9 cellular contexts compared by ENCODE assay signal in the genomic region with DNA sequence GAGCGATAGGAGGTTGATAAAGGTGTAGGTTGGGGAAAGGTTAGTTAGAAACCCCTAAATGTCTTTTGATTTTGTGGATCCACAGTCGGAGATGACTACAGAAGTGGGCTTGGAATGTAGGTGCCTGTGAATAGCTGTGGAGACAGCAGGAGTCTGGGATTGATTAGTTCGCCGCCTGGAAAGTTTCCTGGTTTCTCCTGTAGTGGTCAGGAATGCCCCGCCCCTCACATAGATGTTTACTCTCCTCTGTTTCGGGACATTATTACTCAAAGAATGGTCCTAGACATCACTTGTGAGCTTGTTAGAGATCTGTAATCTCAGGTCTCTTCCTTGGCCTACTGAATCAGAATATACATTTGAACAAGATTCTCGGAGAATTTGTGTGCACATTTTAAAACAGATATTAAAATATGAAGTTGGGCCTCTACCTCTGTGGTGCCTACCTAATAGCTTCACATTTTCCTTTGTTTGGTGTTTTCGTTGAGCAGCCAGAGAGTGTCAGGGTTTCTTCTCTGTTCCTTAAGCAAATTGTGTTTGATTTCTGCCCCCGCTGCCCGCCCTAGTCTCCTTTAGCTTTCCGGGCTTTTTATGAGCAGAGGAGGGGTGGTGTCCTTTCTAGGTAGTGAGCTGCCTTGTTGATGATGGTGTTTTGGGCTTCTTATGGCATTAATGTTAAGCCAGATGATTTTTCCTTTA.
DNase-seq lines count a peak whose midpoint lies in the region; ATAC-seq and TF ChIP-seq lines count a peak whose summit lies in the region.
"Had no signal": no experiment of that assay in that cellular context is flagged by ENCODE, and none has a peak within 500 bp of the region (broad histone marks: within the 10 kb centered on the region; RNA-seq: fewer than 3 reads in every experiment).

No MANE protein-coding gene starts in this region.

- TF ChIP-seq EP300 in stomach (IDR thresholded peaks at IDR 0.05), result no peak

- intact Hi-C loops in left colon (cut with DNase I, micrococcal nuclease), result no loop called here
- intact Hi-C loops in stomach (cut with DNase I; ENCODE audit: low total_unique reads), result no loop called here

- ATAC-seq in activated CD8-positive, alpha-beta memory T cell treated with anti-CD3 and anti-CD28 coated beads, Interleukin-2, amount 10 ng/mL, durations not matched to agents 7 days and 5 days, result no peak
- ATAC-seq in activated T-helper 17 cell treated with anti-CD3 and anti-CD28 coated beads, Interleukin-2, amount 50 U/mL, for 72 hours (replicated peaks), result peak; percentile 47
- peak; percentile 51 for ATAC-seq in left colon

- no peaks in the 10 kb centered on the region for H3K9me3 Mint-ChIP-seq in activated CD8-positive, alpha-beta memory T cell treated with anti-CD3 and anti-CD28 coated beads, Interleukin-2, amount 10 ng/mL, durations not matched to agents 7 days and 5 days (ENCODE audit: low read depth)
- H3K9me3 Mint-ChIP-seq in activated T-helper 17 cell treated with anti-CD3 and anti-CD28 coated beads, Interleukin-2, amount 50 U/mL, for 72 hours, result no peaks in the 10 kb centered on the region

- no peak for DNase-seq in activated CD8-positive, alpha-beta memory T cell treated with anti-CD3 and anti-CD28 coated beads, Interleukin-2, amount 10 ng/mL, durations not matched to agents 7 days and 5 days
- no peak for DNase-seq in activated CD8-positive, alpha-beta memory T cell treated with anti-CD3 and anti-CD28 coated beads for 24 hours
- DNase-seq in left colon (no peak), stomach (no peak), inferior parietal cortex (ENCODE audit: extremely low spot score) (no peak)
- no peak for DNase-seq in central memory CD4-positive, alpha-beta T cell
- DNase-seq in stimulated activated naive CD4-positive, alpha-beta T cell treated with Interleukin-2 at 50 U/mL for 16 hours (lab: John Stamatoyannopoulos, UW), result no peak
- DNase-seq: SJCRH30 had no signal

- H3K27me3 Mint-ChIP-seq in activated CD8-positive, alpha-beta memory T cell treated with anti-CD3 and anti-CD28 coated beads, Interleukin-2, amount 10 ng/mL, durations not matched to agents 7 days and 5 days, result no peaks in the 10 kb centered on the region
- no peaks in the 10 kb centered on the region for H3K27me3 Mint-ChIP-seq in activated T-helper 17 cell treated with anti-CD3 and anti-CD28 coated beads, Interleukin-2, amount 50 U/mL, for 72 hours

- no peaks in the 10 kb centered on the region for H3K27me3 ChIP-seq in stomach
- H3K27me3 ChIP-seq: SJCRH30 had no signal

- H3K4me3 ChIP-seq in stomach, result no peak overlapping the region
- H3K4me3 ChIP-seq: SJCRH30 had no signal

- CTCF ChIA-PET in activated CD8-positive, alpha-beta memory T cell treated with anti-CD3 and anti-CD28 coated beads, Interleukin-2, amount 10 ng/mL, durations not matched to agents 7 days and 5 days (lab: Charles Lee), result interaction anchor here (1.0 kb wide), 1 partner anchor 34 kb away, joined by 3 read pairs; no protein-coding TSS in a partner anchor

- no peak for TF ChIP-seq POLR2A in stomach (IDR thresholded peaks at IDR 0.05)

- H3K27ac ChIP-seq in stomach, result peak overlapping the region in 3 of 5 donors; percentile 36 to 69 (median 59)
- H3K27ac ChIP-seq: SJCRH30 had no signal

- no peak overlapping the region for H3K4me3 Mint-ChIP-seq in activated CD8-positive, alpha-beta memory T cell treated with anti-CD3 and anti-CD28 coated beads, Interleukin-2, amount 10 ng/mL, durations not matched to agents 7 days and 5 days
- peak overlapping the region; percentile 82 for H3K4me3 Mint-ChIP-seq in activated T-helper 17 cell treated with anti-CD3 and anti-CD28 coated beads, Interleukin-2, amount 50 U/mL, for 72 hours

- H3K9me3 ChIP-seq in stomach, result no peaks in the 10 kb centered on the region
- H3K9me3 ChIP-seq: SJCRH30 had no signal

- no peak for TF ChIP-seq CTCF in stomach (IDR thresholded peaks at IDR 0.05)

- H3K4me1 Mint-ChIP-seq in activated CD8-positive, alpha-beta memory T cell treated with anti-CD3 and anti-CD28 coated beads, Interleukin-2, amount 10 ng/mL, durations not matched to agents 7 days and 5 days, result peaks cover 40% of the 10 kb centered on the region
- peaks cover 53% of the 10 kb centered on the region for H3K4me1 Mint-ChIP-seq in activated T-helper 17 cell treated with anti-CD3 and anti-CD28 coated beads, Interleukin-2, amount 50 U/mL, for 72 hours

- peaks cover 17 to 91% (median 83%) of the 10 kb centered on the region in 4 donors for H3K36me3 ChIP-seq in stomach

- peaks cover 50% of the 10 kb centered on the region for H3K36me3 Mint-ChIP-seq in activated CD8-positive, alpha-beta memory T cell treated with anti-CD3 and anti-CD28 coated beads, Interleukin-2, amount 10 ng/mL, durations not matched to agents 7 days and 5 days
- H3K36me3 Mint-ChIP-seq in activated T-helper 17 cell treated with anti-CD3 and anti-CD28 coated beads, Interleukin-2, amount 50 U/mL, for 72 hours (ENCODE audit: low read depth), result peaks cover 100% of the 10 kb centered on the region

- WGBS in stomach, 5 donors, result 63 to 73% (median 69%) methylated on average over 11 of the region's 11 CpGs

- H3K27ac Mint-ChIP-seq in activated CD8-positive, alpha-beta memory T cell treated with anti-CD3 and anti-CD28 coated beads, Interleukin-2, amount 10 ng/mL, durations not matched to agents 7 days and 5 days, result peak overlapping the region; percentile 46
- H3K27ac Mint-ChIP-seq in activated T-helper 17 cell treated with anti-CD3 and anti-CD28 coated beads, Interleukin-2, amount 50 U/mL, for 72 hours, result peak overlapping the region; percentile 85

- peaks cover 18 to 51% (median 36%) of the 10 kb centered on the region in 4 donors for H3K4me1 ChIP-seq in stomach
